In the genomic region with DNA sequence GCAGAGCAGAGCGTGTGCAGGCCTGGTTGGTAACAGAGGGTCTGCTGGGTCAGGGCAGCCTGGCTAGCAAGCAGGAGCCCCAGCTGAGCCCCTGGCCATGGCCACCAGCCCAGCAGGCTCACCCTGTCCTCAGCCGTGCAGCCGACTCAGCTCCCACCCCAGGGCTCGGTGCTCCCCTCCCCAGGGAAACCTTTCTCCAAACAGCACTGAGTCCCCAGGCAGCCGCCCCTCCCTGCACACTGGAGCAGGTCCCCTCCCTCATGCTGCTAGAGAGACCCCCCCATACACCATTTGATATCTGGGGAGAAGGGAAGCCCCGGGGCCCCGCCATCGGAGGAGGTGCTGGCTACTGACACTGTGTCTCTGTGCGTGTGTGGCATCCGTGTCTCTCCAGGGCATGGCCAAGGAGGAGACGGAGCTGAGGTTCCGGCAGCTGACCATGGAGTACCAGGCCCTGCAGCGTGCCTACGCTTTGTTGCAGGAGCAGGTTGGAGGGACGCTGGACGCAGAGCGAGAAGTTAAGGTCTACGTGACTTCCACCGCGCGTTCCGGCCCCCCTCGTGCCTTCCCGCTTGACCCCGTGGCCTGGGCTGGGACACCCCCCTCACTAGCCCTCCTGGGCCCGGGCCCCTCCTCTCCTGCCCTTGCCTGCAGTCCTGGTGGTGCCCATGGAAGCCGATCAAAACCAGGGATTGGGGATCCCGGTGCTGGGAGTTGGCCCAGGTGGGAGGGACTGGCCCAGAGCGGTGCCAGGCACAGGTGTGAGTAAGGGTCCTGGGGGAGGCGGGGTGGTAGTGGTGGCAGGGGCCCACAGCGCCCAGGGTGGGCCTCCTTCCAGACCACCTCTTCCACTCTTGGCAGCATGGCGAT, we compare ENCODE assay signal across 18 cellular contexts. TPM values are rescaled to one million over a fixed set of nuclear protein-coding genes. Genes with fewer than 3 reads are reported as not detected.
DNase-seq lines count a peak whose midpoint lies in the region; ATAC-seq and TF ChIP-seq lines count a peak whose summit lies in the region.
"Had no signal": no experiment of that assay in that cellular context is flagged by ENCODE, and none has a peak within 500 bp of the region (broad histone marks: within the 10 kb centered on the region; RNA-seq: fewer than 3 reads in every experiment).

No MANE protein-coding gene starts in this region.

- no peak overlapping the region for H3K27ac Mint-ChIP-seq in natural killer cell treated with Interleukin-12 subunit alpha and Interleukin-12 subunit beta and Interleukin-15 and Interleukin-18, amount 100 ng/mL, for 72 hours
- H3K27ac Mint-ChIP-seq in natural killer cell: no peak overlapping the region
- H3K27ac Mint-ChIP-seq: memory B cell, type B pancreatic cell had no signal

- H3K36me3 ChIP-seq in aorta (ENCODE audit: control insufficient read depth in 1 of 2, insufficient read depth in 2 of 2, low read length in 1 of 2): no peaks in the 10 kb centered on the region
- H3K36me3 ChIP-seq: adrenal gland, brain microvascular endothelial cell, neutrophil had no signal

- TF ChIP-seq CTCF in natural killer cell (IDR thresholded peaks at IDR 0.05): no peak
- no peak for TF ChIP-seq CTCF in dorsolateral prefrontal cortex (IDR thresholded peaks at IDR 0.05 in 54 of 56, conservative IDR thresholded peaks at IDR 0.05 in 2 of 56; ENCODE audit: low read depth in 1 of 56, partially characterized antibody in 56 of 56)

- no peaks in the 10 kb centered on the region for H3K4me1 ChIP-seq in aorta (ENCODE audit: control insufficient read depth in 1 of 2, insufficient read depth in 2 of 2, low read length in 2 of 2)
- H3K4me1 ChIP-seq: adrenal gland had no signal

- peaks cover 0 to 2% of the 10 kb centered on the region in 2 donors for H3K27me3 Mint-ChIP-seq in natural killer cell treated with Interleukin-12 subunit alpha and Interleukin-12 subunit beta and Interleukin-15 and Interleukin-18, amount 100 ng/mL, for 72 hours
- peaks cover 0 to 7% of the 10 kb centered on the region in 2 donors for H3K27me3 Mint-ChIP-seq in natural killer cell (ENCODE audit: low read depth in 2 of 2)
- H3K27me3 Mint-ChIP-seq: memory B cell had no signal

- intact Hi-C loops in natural killer cell (cut with micrococcal nuclease) (no loop called here), dorsolateral prefrontal cortex (cut with DNase I) (loop anchor here (5.0 kb wide), 5 partner anchors 39 to 254 kb away; no protein-coding TSS in a partner anchor), aorta (cut with DNase I) (loop anchor here in 1 of 2 donors (5.0 kb wide), 1 partner anchor 254 kb away; no protein-coding TSS in a partner anchor)

- H3K27ac ChIP-seq in dorsolateral prefrontal cortex: peak overlapping the region in 47 of 59 donors; percentile 4 to 85 (median 61)
- no peak overlapping the region for H3K27ac ChIP-seq in aorta (ENCODE audit: low read depth in 1 of 2, low read length in 2 of 2)
- H3K27ac ChIP-seq: adrenal gland, brain microvascular endothelial cell, epithelial cell of prostate, neutrophil, RWPE1 had no signal

- no peaks in the 10 kb centered on the region for H3K9me3 ChIP-seq in aorta (ENCODE audit: control insufficient read depth, low read length)
- H3K9me3 ChIP-seq: adrenal gland, neutrophil had no signal

- H3K27me3 ChIP-seq in dorsolateral prefrontal cortex (no peaks in the 10 kb centered on the region), aorta (ENCODE audit: control insufficient read depth in 1 of 2, insufficient read depth in 2 of 2, low read length in 1 of 2) (no peaks in the 10 kb centered on the region)
- H3K27me3 ChIP-seq: adrenal gland, brain microvascular endothelial cell had no signal

- H3K9me3 Mint-ChIP-seq in natural killer cell treated with Interleukin-12 subunit alpha and Interleukin-12 subunit beta and Interleukin-15 and Interleukin-18, amount 100 ng/mL, for 72 hours: no peaks in the 10 kb centered on the region
- H3K9me3 Mint-ChIP-seq in natural killer cell: no peaks in the 10 kb centered on the region
- H3K9me3 Mint-ChIP-seq: memory B cell, type B pancreatic cell had no signal

- H3K4me1 Mint-ChIP-seq in natural killer cell treated with Interleukin-12 subunit alpha and Interleukin-12 subunit beta and Interleukin-15 and Interleukin-18, amount 100 ng/mL, for 72 hours (ENCODE audit: low read depth in 2 of 2): no peaks in the 10 kb centered on the region
- no peaks in the 10 kb centered on the region for H3K4me1 Mint-ChIP-seq in natural killer cell
- H3K4me1 Mint-ChIP-seq: memory B cell had no signal

- H3K36me3 Mint-ChIP-seq in natural killer cell treated with Interleukin-12 subunit alpha and Interleukin-12 subunit beta and Interleukin-15 and Interleukin-18, amount 100 ng/mL, for 72 hours: no peaks in the 10 kb centered on the region
- H3K36me3 Mint-ChIP-seq in natural killer cell: no peaks in the 10 kb centered on the region
- H3K36me3 Mint-ChIP-seq: memory B cell, type B pancreatic cell had no signal

- ATAC-seq in natural killer cell treated with Interleukin-12 subunit alpha and Interleukin-12 subunit beta and Interleukin-15 and Interleukin-18, amount 100 ng/mL, for 72 hours: no peak
- no peak for ATAC-seq in natural killer cell
- ATAC-seq in aorta (ENCODE audit: low FRiP score): no peak
- ATAC-seq in GM18909 (IDR thresholded peaks at IDR 0.05; ENCODE audit: poor library complexity, unreplicated experiment): no peak

- peak; percentile 57 for DNase-seq in natural killer cell treated with Interleukin-12 subunit alpha and Interleukin-12 subunit beta and Interleukin-15 and Interleukin-18, amount 100 ng/mL, for 72 hours (ENCODE audit: low spot score)
- DNase-seq in natural killer cell: no peak
- DNase-seq in dorsolateral prefrontal cortex: peak in 6 of 10 donors; percentile 17 to 39 (median 36)
- DNase-seq in mesenteric fat pad (ENCODE audit: low spot score): peak; percentile 76
- peak; percentile 34 to 73 for DNase-seq in aorta
- no peak for DNase-seq in DMS 273 (lab: John Stamatoyannopoulos, UW; ENCODE audit: unreplicated experiment)
- DNase-seq: brain microvascular endothelial cell, GOT3, NCI-H1436 treated with DMSO at 0.1 percent for 48 hours, small intestine had no signal

- H3K4me3 ChIP-seq in dorsolateral prefrontal cortex (no peak overlapping the region), aorta (ENCODE audit: low read length in 2 of 2) (no peak overlapping the region)
- H3K4me3 ChIP-seq: adrenal gland had no signal

- 87 to 89% methylated on average over 31 to 32 of the region's 32 CpGs for WGBS in aorta, 2 donors

- no peak overlapping the region for H3K4me3 Mint-ChIP-seq in natural killer cell treated with Interleukin-12 subunit alpha and Interleukin-12 subunit beta and Interleukin-15 and Interleukin-18, amount 100 ng/mL, for 72 hours
- H3K4me3 Mint-ChIP-seq in natural killer cell: no peak overlapping the region
- H3K4me3 Mint-ChIP-seq: memory B cell, type B pancreatic cell had no signal

RNA-seq across cellular contexts. Expression of a gene that starts 45.0 kb away (rescaled TPM):
- 10 to 100 TPM in 1 of 2 donors, 1 to 10 TPM in 1; 6.5 to 19.2 TPM for total RNA-seq in natural killer cell treated with Interleukin-12 subunit alpha and Interleukin-12 subunit beta and Interleukin-15 and Interleukin-18, amount 100 ng/mL, for 72 hours
- total RNA-seq in natural killer cell (1 to 10 TPM in 2 of 3 donors, under 1 TPM in 1; 0.40 to 1.3 (median 1.0) TPM), dorsolateral prefrontal cortex (10 to 100 TPM; 39.1 to 85.2 (median 53.3) TPM), mesenteric fat pad (1.8 TPM), aorta (1 to 10 TPM in 1 of 2 donors, under 1 TPM in 1; 0.84 to 1.4 TPM)
- under 1 TPM in 1 of 2 donors, not detected in 1; 0.95 TPM for polyA plus RNA-seq in aorta
- total RNA-seq: OCI-LY7 had no signal

Comparison
In these comparisons a context has a peak if more than half of its experiments do, and no peak if none do; other contexts are left out.
1. DNase-seq: peak in natural killer cell treated with Interleukin-12 subunit alpha and Interleukin-12 subunit beta and Interleukin-15 and Interleukin-18, amount 100 ng/mL, for 72 hours (single experiment), dorsolateral prefrontal cortex (6 of 10), mesenteric fat pad (single experiment) and aorta (2 of 2); none in natural killer cell (single experiment) and DMS 273 (single experiment).
2. H3K27ac ChIP-seq: peak in dorsolateral prefrontal cortex (47 of 59); none in aorta (0 of 2).